Comparison of ENCODE assay signal across 13 cellular contexts in genomic region chr1:89908294-89908992, GRCh38.
DNase-seq lines count a peak whose midpoint lies in the region; ATAC-seq and TF ChIP-seq lines count a peak whose summit lies in the region.
"Had no signal": no experiment of that assay in that cellular context is flagged by ENCODE, and none has a peak within 500 bp of the region (broad histone marks: within the 10 kb centered on the region; RNA-seq: fewer than 3 reads in every experiment).

No MANE protein-coding gene starts in this region.

- H3K36me3 ChIP-seq in thyroid gland (no peaks in the 10 kb centered on the region), tibial artery (no peaks in the 10 kb centered on the region)

- DNase-seq in activated naive CD4-positive, alpha-beta T cell treated with anti-CD3 and anti-CD28 coated beads for 36 hours = no peak
- DNase-seq in activated naive CD4-positive, alpha-beta T cell treated with anti-CD3 and anti-CD28 coated beads, Interleukin-2, amount 10 ng/mL, durations not matched to agents 7 days and 5 days = no peak
- no peak for DNase-seq in activated naive CD8-positive, alpha-beta T cell treated with anti-CD3 and anti-CD28 coated beads, Interleukin-2, amount 50 U/mL, for 24 hours
- DNase-seq in thyroid gland (no peak), tibial artery (no peak)
- DNase-seq: CD4-positive, CD25-positive, alpha-beta regulatory T cell; immature natural killer cell; NCI-H2081 treated with DMSO at 0.1 percent for 48 hours had no signal

- no peak for TF ChIP-seq CTCF in thyroid gland (IDR thresholded peaks at IDR 0.05)
- no peak for TF ChIP-seq CTCF in tibial artery (IDR thresholded peaks at IDR 0.05)

- intact Hi-C loops in activated naive CD4-positive, alpha-beta T cell treated with anti-CD3 and anti-CD28 coated beads for 36 hours (cut with micrococcal nuclease) = loop anchor here (1.0 kb wide), 1 partner anchor 64 kb away; no protein-coding TSS in a partner anchor
- intact Hi-C loops in thyroid gland (cut with DNase I) = no loop called here
- intact Hi-C loops in tibial artery (cut with DNase I; ENCODE audit: low total_unique reads) = no loop called here

- H3K27me3 Mint-ChIP-seq in activated naive CD4-positive, alpha-beta T cell treated with anti-CD3 and anti-CD28 coated beads for 36 hours (ENCODE audit: low read depth) = no peaks in the 10 kb centered on the region
- no peaks in the 10 kb centered on the region for H3K27me3 Mint-ChIP-seq in activated naive CD4-positive, alpha-beta T cell treated with anti-CD3 and anti-CD28 coated beads, Interleukin-2, amount 10 ng/mL, durations not matched to agents 7 days and 5 days
- H3K27me3 Mint-ChIP-seq in activated naive CD8-positive, alpha-beta T cell treated with anti-CD3 and anti-CD28 coated beads, Interleukin-2, amount 50 U/mL, for 24 hours = no peaks in the 10 kb centered on the region
- H3K27me3 Mint-ChIP-seq: CD4-positive, CD25-positive, alpha-beta regulatory T cell; central memory CD8-positive, alpha-beta T cell had no signal

- CTCF ChIA-PET in activated naive CD4-positive, alpha-beta T cell treated with anti-CD3 and anti-CD28 coated beads for 36 hours (lab: Charles Lee) = no interaction called here
- CTCF ChIA-PET in activated naive CD4-positive, alpha-beta T cell treated with anti-CD3 and anti-CD28 coated beads, Interleukin-2, amount 10 ng/mL, durations not matched to agents 7 days and 5 days (lab: Charles Lee) = no interaction called here

- H3K27me3 ChIP-seq in layer of hippocampus (ENCODE audit: control insufficient read depth, insufficient read depth, low read length) = no peaks in the 10 kb centered on the region
- H3K27me3 ChIP-seq in thyroid gland = no peaks in the 10 kb centered on the region
- H3K27me3 ChIP-seq in tibial artery = no peaks in the 10 kb centered on the region

- H3K36me3 Mint-ChIP-seq in activated naive CD4-positive, alpha-beta T cell treated with anti-CD3 and anti-CD28 coated beads for 36 hours (ENCODE audit: low read depth) = peaks cover 12% of the 10 kb centered on the region
- H3K36me3 Mint-ChIP-seq in activated naive CD4-positive, alpha-beta T cell treated with anti-CD3 and anti-CD28 coated beads, Interleukin-2, amount 10 ng/mL, durations not matched to agents 7 days and 5 days = peaks cover 17% of the 10 kb centered on the region
- peaks cover 27% of the 10 kb centered on the region for H3K36me3 Mint-ChIP-seq in activated naive CD8-positive, alpha-beta T cell treated with anti-CD3 and anti-CD28 coated beads, Interleukin-2, amount 50 U/mL, for 24 hours (ENCODE audit: low read depth)

- H3K9me3 ChIP-seq in thyroid gland (no peaks in the 10 kb centered on the region), tibial artery (no peaks in the 10 kb centered on the region)

- peak overlapping the region; percentile 21 for H3K27ac ChIP-seq in layer of hippocampus (ENCODE audit: low read depth, low read length)
- H3K27ac ChIP-seq in thyroid gland = peak overlapping the region; percentile 54 to 95 (median 57)
- H3K27ac ChIP-seq in tibial artery = no peak overlapping the region
- H3K27ac ChIP-seq: VCaP had no signal

- peak overlapping the region; percentile 71 for H3K27ac Mint-ChIP-seq in activated naive CD4-positive, alpha-beta T cell treated with anti-CD3 and anti-CD28 coated beads for 36 hours
- no peak overlapping the region for H3K27ac Mint-ChIP-seq in activated naive CD4-positive, alpha-beta T cell treated with anti-CD3 and anti-CD28 coated beads, Interleukin-2, amount 10 ng/mL, durations not matched to agents 7 days and 5 days
- H3K27ac Mint-ChIP-seq in activated naive CD8-positive, alpha-beta T cell treated with anti-CD3 and anti-CD28 coated beads, Interleukin-2, amount 50 U/mL, for 24 hours = peak overlapping the region; percentile 26

- H3K4me3 ChIP-seq in thyroid gland (replicated peaks in 1 of 3) = no peak overlapping the region
- H3K4me3 ChIP-seq in tibial artery = no peak overlapping the region

- H3K4me1 ChIP-seq in thyroid gland = peaks cover 44 to 52% of the 10 kb centered on the region in 2 donors
- peaks cover 0 to 10% (median 5%) of the 10 kb centered on the region in 4 donors for H3K4me1 ChIP-seq in tibial artery

- no peak overlapping the region for H3K4me3 Mint-ChIP-seq in activated naive CD4-positive, alpha-beta T cell treated with anti-CD3 and anti-CD28 coated beads for 36 hours
- H3K4me3 Mint-ChIP-seq in activated naive CD4-positive, alpha-beta T cell treated with anti-CD3 and anti-CD28 coated beads, Interleukin-2, amount 10 ng/mL, durations not matched to agents 7 days and 5 days = no peak overlapping the region
- no peak overlapping the region for H3K4me3 Mint-ChIP-seq in activated naive CD8-positive, alpha-beta T cell treated with anti-CD3 and anti-CD28 coated beads, Interleukin-2, amount 50 U/mL, for 24 hours
- H3K4me3 Mint-ChIP-seq: CD4-positive, CD25-positive, alpha-beta regulatory T cell; central memory CD8-positive, alpha-beta T cell; immature natural killer cell had no signal

- no peak for TF ChIP-seq POLR2A in thyroid gland (IDR thresholded peaks at IDR 0.05)

- no peak for ATAC-seq in activated naive CD8-positive, alpha-beta T cell treated with anti-CD3 and anti-CD28 coated beads, Interleukin-2, amount 50 U/mL, for 24 hours
- no peak for ATAC-seq in HG03175 (IDR thresholded peaks at IDR 0.05; ENCODE audit: unreplicated experiment)
- ATAC-seq in GM18498 (IDR thresholded peaks at IDR 0.05; ENCODE audit: unreplicated experiment) = no peak

- H3K4me1 Mint-ChIP-seq in activated naive CD4-positive, alpha-beta T cell treated with anti-CD3 and anti-CD28 coated beads for 36 hours (ENCODE audit: low read depth) = peaks cover 50% of the 10 kb centered on the region
- H3K4me1 Mint-ChIP-seq in activated naive CD4-positive, alpha-beta T cell treated with anti-CD3 and anti-CD28 coated beads, Interleukin-2, amount 10 ng/mL, durations not matched to agents 7 days and 5 days = peaks cover 27% of the 10 kb centered on the region
- H3K4me1 Mint-ChIP-seq in activated naive CD8-positive, alpha-beta T cell treated with anti-CD3 and anti-CD28 coated beads, Interleukin-2, amount 50 U/mL, for 24 hours = peaks cover 45% of the 10 kb centered on the region

- 75 to 81% methylated on average over 4 of the region's 4 CpGs for WGBS in thyroid gland, 2 donors

- H3K9me3 Mint-ChIP-seq in activated naive CD4-positive, alpha-beta T cell treated with anti-CD3 and anti-CD28 coated beads for 36 hours = no peaks in the 10 kb centered on the region
- H3K9me3 Mint-ChIP-seq in activated naive CD4-positive, alpha-beta T cell treated with anti-CD3 and anti-CD28 coated beads, Interleukin-2, amount 10 ng/mL, durations not matched to agents 7 days and 5 days = no peaks in the 10 kb centered on the region
- H3K9me3 Mint-ChIP-seq in activated naive CD8-positive, alpha-beta T cell treated with anti-CD3 and anti-CD28 coated beads, Interleukin-2, amount 50 U/mL, for 24 hours = no peaks in the 10 kb centered on the region
- H3K9me3 Mint-ChIP-seq: CD4-positive, CD25-positive, alpha-beta regulatory T cell; central memory CD8-positive, alpha-beta T cell had no signal

Comparison
In these comparisons a context has a peak if more than half of its experiments do, and no peak if none do; other contexts are left out.
1. H3K27ac ChIP-seq: peak in layer of hippocampus (single experiment) and thyroid gland (3 of 3); none in tibial artery (0 of 2).